Comparison of ENCODE assay signal across 1 cellular context in the genomic region with DNA sequence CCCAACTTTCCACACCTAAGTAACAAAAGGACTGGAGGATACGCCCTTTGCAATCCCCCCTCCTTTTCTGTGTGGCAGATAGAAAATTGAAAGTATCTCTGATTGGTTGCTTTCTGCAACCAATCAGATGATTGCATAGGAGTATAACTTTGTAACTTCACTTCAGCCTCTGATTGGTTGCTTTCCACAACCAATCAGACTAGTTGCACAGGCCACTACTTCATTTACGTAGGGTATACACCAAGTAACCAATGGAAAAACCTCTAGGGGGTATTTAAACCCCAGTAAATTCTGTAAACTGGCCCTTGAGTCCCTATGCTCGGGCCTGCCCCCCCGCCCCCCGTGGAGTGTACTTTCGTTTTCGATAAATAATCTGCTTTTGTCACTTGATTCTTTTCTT.
TF ChIP-seq lines count a peak whose summit lies in the region.

No MANE protein-coding gene starts in this region.

TF ChIP-seq in GM12878, 131 proteins besides CTCF, POLR2A, EP300 and RAD21 (continued from another document):
- TF ChIP-seq, protein P1, sequence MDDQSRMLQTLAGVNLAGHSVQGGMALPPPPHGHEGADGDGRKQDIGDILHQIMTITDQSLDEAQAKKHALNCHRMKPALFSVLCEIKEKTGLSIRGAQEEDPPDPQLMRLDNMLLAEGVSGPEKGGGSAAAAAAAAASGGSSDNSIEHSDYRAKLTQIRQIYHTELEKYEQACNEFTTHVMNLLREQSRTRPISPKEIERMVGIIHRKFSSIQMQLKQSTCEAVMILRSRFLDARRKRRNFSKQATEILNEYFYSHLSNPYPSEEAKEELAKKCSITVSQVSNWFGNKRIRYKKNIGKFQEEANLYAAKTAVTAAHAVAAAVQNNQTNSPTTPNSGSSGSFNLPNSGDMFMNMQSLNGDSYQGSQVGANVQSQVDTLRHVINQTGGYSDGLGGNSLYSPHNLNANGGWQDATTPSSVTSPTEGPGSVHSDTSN (IDR thresholded peaks at IDR 0.05; ENCODE audit: insufficient replicate concordance, low read depth, low read length) = no peak
- no peak for TF ChIP-seq SUPT20H (IDR thresholded peaks at IDR 0.05; ENCODE audit: borderline replicate concordance, control insufficient read depth, low read depth, low read length)
TF ChIP-seq in GM12878: peak in this region for 0.
